Comparison of ENCODE assay signal across 16 cellular contexts in the genomic region with DNA sequence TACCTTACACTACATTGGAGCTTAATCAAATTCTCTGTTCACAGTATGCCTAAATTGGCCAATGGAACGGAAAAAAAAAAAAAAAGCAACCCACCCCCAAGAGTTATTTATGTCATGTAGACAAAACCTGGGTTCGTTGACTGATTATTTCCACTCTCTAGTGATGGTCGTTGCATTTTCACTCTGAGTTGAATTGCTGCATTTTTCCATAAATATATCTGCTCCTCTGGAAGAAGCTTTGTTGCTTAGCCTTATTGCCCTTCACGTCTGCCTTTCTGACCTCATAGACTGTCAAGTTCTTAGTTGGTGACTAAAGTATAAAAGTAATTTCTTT.
DNase-seq lines count a peak whose midpoint lies in the region; ATAC-seq, FAIRE-seq and TF ChIP-seq lines count a peak whose summit lies in the region.
"Had no signal": no experiment of that assay in that cellular context is flagged by ENCODE, and none has a peak within 500 bp of the region (broad histone marks: within the 10 kb centered on the region; RNA-seq: fewer than 3 reads in every experiment).

No MANE protein-coding gene starts in this region.

- ATAC-seq in HG02852 (IDR thresholded peaks at IDR 0.05; ENCODE audit: unreplicated experiment) (no peak), lower lobe of right lung (no peak)

- H3K79me2 ChIP-seq in OCI-LY1 (ENCODE audit: insufficient read depth, low read length) (no peaks in the 10 kb centered on the region), astrocyte (ENCODE audit: insufficient read depth, low read length) (no peaks in the 10 kb centered on the region)

- H3K27me3 ChIP-seq in OCI-LY1 (ENCODE audit: insufficient read depth, low read length): no peaks in the 10 kb centered on the region
- no peaks in the 10 kb centered on the region for H3K27me3 ChIP-seq in astrocyte (ENCODE audit: insufficient read depth, low read length)
- H3K27me3 ChIP-seq in lower lobe of right lung (ENCODE audit: low read depth): no peaks in the 10 kb centered on the region
- H3K27me3 ChIP-seq: pancreas, thyroid gland had no signal

- no peak for FAIRE-seq in astrocyte (lab: Jason Lieb, UNC)
- FAIRE-seq: pancreas, TTC549 had no signal

- H3K9me3 ChIP-seq in OCI-LY1 (ENCODE audit: low read length): no peaks in the 10 kb centered on the region
- no peaks in the 10 kb centered on the region for H3K9me3 ChIP-seq in astrocyte (ENCODE audit: insufficient read depth, low read depth, low read length)
- H3K9me3 ChIP-seq in lower lobe of right lung: no peaks in the 10 kb centered on the region
- H3K9me3 ChIP-seq: pancreas, thyroid gland had no signal

- H3K4me3 ChIP-seq in OCI-LY1 (ENCODE audit: low read depth, low read length, poor library complexity, severe bottlenecking): peak overlapping the region; percentile 43
- peak overlapping the region; percentile 24 for H3K4me3 ChIP-seq in astrocyte (ENCODE audit: insufficient read depth, low read depth, low read length)
- no peak overlapping the region for H3K4me3 ChIP-seq in lower lobe of right lung
- H3K4me3 ChIP-seq: cardiac muscle cell, pancreas, thyroid gland had no signal

- CTCF ChIA-PET in activated naive CD4-positive, alpha-beta T cell treated with anti-CD3 and anti-CD28 coated beads for 36 hours (lab: Charles Lee): interaction anchor here (0.7 to 1.4 kb wide), 3 partner anchors 9 to 274 kb away, joined by 3 to 7 read pairs (median 4); no protein-coding TSS in a partner anchor
- CTCF ChIA-PET in activated naive CD4-positive, alpha-beta T cell treated with anti-CD3 and anti-CD28 coated beads, Interleukin-2, amount 10 ng/mL, durations not matched to agents 7 days and 5 days (lab: Charles Lee): no interaction called here

- H4K20me1 ChIP-seq in OCI-LY1 (ENCODE audit: insufficient read depth, low read length) (no peaks in the 10 kb centered on the region), astrocyte (ENCODE audit: insufficient read depth, low read length) (no peaks in the 10 kb centered on the region)

- H3F3A ChIP-seq in OCI-LY1 (ENCODE audit: insufficient read depth, low read length): 0 out of 2 replicates have a peak, but pooled peaks cover 4% of the 10 kb centered on the region

- H3K27ac ChIP-seq in OCI-LY1 (ENCODE audit: low read depth, low read length, poor library complexity, severe bottlenecking): peak overlapping the region; percentile 92
- H3K27ac ChIP-seq in astrocyte (ENCODE audit: low read depth, low read length): peak overlapping the region; percentile 96
- H3K27ac ChIP-seq in lower lobe of right lung: no peak overlapping the region
- H3K27ac ChIP-seq: cardiac muscle cell, pancreas, thyroid gland had no signal

- no peaks in the 10 kb centered on the region for H3K36me3 Mint-ChIP-seq in activated naive CD4-positive, alpha-beta T cell treated with anti-CD3 and anti-CD28 coated beads for 36 hours (ENCODE audit: low read depth)
- H3K36me3 Mint-ChIP-seq in activated naive CD4-positive, alpha-beta T cell treated with anti-CD3 and anti-CD28 coated beads, Interleukin-2, amount 10 ng/mL, durations not matched to agents 7 days and 5 days: no peaks in the 10 kb centered on the region
- no peaks in the 10 kb centered on the region for H3K36me3 Mint-ChIP-seq in astrocyte (ENCODE audit: low read depth, unreplicated experiment)
- no peaks in the 10 kb centered on the region for H3K36me3 Mint-ChIP-seq in stimulated activated naive CD8-positive, alpha-beta T cell treated with anti-CD3 and anti-CD28 coated beads, Interleukin-15, Interleukin-2, amounts not matched to agents 100 ng/mL and 50 ng/mL, for 24 hours (ENCODE audit: low read depth)
- H3K36me3 Mint-ChIP-seq: mesothelial cell of epicardium had no signal

- no peaks in the 10 kb centered on the region for H3K9me2 ChIP-seq in OCI-LY1 (ENCODE audit: low read depth, low read length)

- peak; percentile 27 for DNase-seq in activated naive CD4-positive, alpha-beta T cell treated with anti-CD3 and anti-CD28 coated beads for 36 hours
- DNase-seq in activated naive CD4-positive, alpha-beta T cell treated with anti-CD3 and anti-CD28 coated beads, Interleukin-2, amount 10 ng/mL, durations not matched to agents 7 days and 5 days: no peak
- DNase-seq in astrocyte (ENCODE audit: low read depth) (peak; percentile 41), lower lobe of right lung (no peak), SW 1271 (lab: John Stamatoyannopoulos, UW) (no peak)
- DNase-seq: DMS79, MV-4-11, pancreas, SHP77, thyroid gland had no signal

- H3K36me3 ChIP-seq in OCI-LY1 (ENCODE audit: insufficient read depth, low read length) (no peaks in the 10 kb centered on the region), astrocyte (ENCODE audit: insufficient read depth, low read length) (no peaks in the 10 kb centered on the region), lower lobe of right lung (no peaks in the 10 kb centered on the region)
- H3K36me3 ChIP-seq: cardiac muscle cell, pancreas, thyroid gland had no signal

- H3K4me3 Mint-ChIP-seq in activated naive CD4-positive, alpha-beta T cell treated with anti-CD3 and anti-CD28 coated beads for 36 hours: peak overlapping the region; percentile 70
- no peak overlapping the region for H3K4me3 Mint-ChIP-seq in activated naive CD4-positive, alpha-beta T cell treated with anti-CD3 and anti-CD28 coated beads, Interleukin-2, amount 10 ng/mL, durations not matched to agents 7 days and 5 days
- no peak overlapping the region for H3K4me3 Mint-ChIP-seq in astrocyte (ENCODE audit: unreplicated experiment)
- H3K4me3 Mint-ChIP-seq in stimulated activated naive CD8-positive, alpha-beta T cell treated with anti-CD3 and anti-CD28 coated beads, Interleukin-15, Interleukin-2, amounts not matched to agents 100 ng/mL and 50 ng/mL, for 24 hours: peak overlapping the region; percentile 83
- H3K4me3 Mint-ChIP-seq: mesothelial cell of epicardium had no signal

- TF ChIP-seq CTCF in OCI-LY1 (IDR thresholded peaks at IDR 0.05; ENCODE audit: low read length): no peak
- TF ChIP-seq CTCF in astrocyte (IDR thresholded peaks at IDR 0.05; ENCODE audit: insufficient read depth, low read depth, low read length): no peak
- TF ChIP-seq CTCF in lower lobe of right lung (IDR thresholded peaks at IDR 0.05): no peak

- H3K9me3 Mint-ChIP-seq in activated naive CD4-positive, alpha-beta T cell treated with anti-CD3 and anti-CD28 coated beads for 36 hours: peaks cover 2% of the 10 kb centered on the region
- no peaks in the 10 kb centered on the region for H3K9me3 Mint-ChIP-seq in activated naive CD4-positive, alpha-beta T cell treated with anti-CD3 and anti-CD28 coated beads, Interleukin-2, amount 10 ng/mL, durations not matched to agents 7 days and 5 days
- H3K9me3 Mint-ChIP-seq in astrocyte (ENCODE audit: unreplicated experiment): peaks cover 2% of the 10 kb centered on the region
- no peaks in the 10 kb centered on the region for H3K9me3 Mint-ChIP-seq in stimulated activated naive CD8-positive, alpha-beta T cell treated with anti-CD3 and anti-CD28 coated beads, Interleukin-15, Interleukin-2, amounts not matched to agents 100 ng/mL and 50 ng/mL, for 24 hours
- H3K9me3 Mint-ChIP-seq: mesothelial cell of epicardium had no signal

- peak overlapping the region; percentile 95 for H3K27ac Mint-ChIP-seq in activated naive CD4-positive, alpha-beta T cell treated with anti-CD3 and anti-CD28 coated beads for 36 hours
- no peak overlapping the region for H3K27ac Mint-ChIP-seq in activated naive CD4-positive, alpha-beta T cell treated with anti-CD3 and anti-CD28 coated beads, Interleukin-2, amount 10 ng/mL, durations not matched to agents 7 days and 5 days
- H3K27ac Mint-ChIP-seq in astrocyte (ENCODE audit: unreplicated experiment): peak overlapping the region; percentile 91
- H3K27ac Mint-ChIP-seq in stimulated activated naive CD8-positive, alpha-beta T cell treated with anti-CD3 and anti-CD28 coated beads, Interleukin-15, Interleukin-2, amounts not matched to agents 100 ng/mL and 50 ng/mL, for 24 hours: peak overlapping the region; percentile 92
- H3K27ac Mint-ChIP-seq: mesothelial cell of epicardium had no signal

- H3K4me1 ChIP-seq in OCI-LY1 (ENCODE audit: insufficient read depth, low read length, severe bottlenecking) (peaks cover 50% of the 10 kb centered on the region), astrocyte (ENCODE audit: insufficient read depth, low read length) (peaks cover 38% of the 10 kb centered on the region), lower lobe of right lung (no peaks in the 10 kb centered on the region)
- H3K4me1 ChIP-seq: thyroid gland had no signal

- H3K27me3 Mint-ChIP-seq in activated naive CD4-positive, alpha-beta T cell treated with anti-CD3 and anti-CD28 coated beads for 36 hours (ENCODE audit: low read depth): no peaks in the 10 kb centered on the region
- H3K27me3 Mint-ChIP-seq in activated naive CD4-positive, alpha-beta T cell treated with anti-CD3 and anti-CD28 coated beads, Interleukin-2, amount 10 ng/mL, durations not matched to agents 7 days and 5 days: peaks cover 3% of the 10 kb centered on the region
- H3K27me3 Mint-ChIP-seq in astrocyte (ENCODE audit: low read depth, unreplicated experiment): no peaks in the 10 kb centered on the region
- H3K27me3 Mint-ChIP-seq in stimulated activated naive CD8-positive, alpha-beta T cell treated with anti-CD3 and anti-CD28 coated beads, Interleukin-15, Interleukin-2, amounts not matched to agents 100 ng/mL and 50 ng/mL, for 24 hours: no peaks in the 10 kb centered on the region

- intact Hi-C loops in activated naive CD4-positive, alpha-beta T cell treated with anti-CD3 and anti-CD28 coated beads for 36 hours (cut with micrococcal nuclease): loop anchor here (1.0 to 5.0 kb wide), 11 partner anchors 11 to 327 kb away; no protein-coding TSS in a partner anchor
- intact Hi-C loops in lower lobe of right lung (cut with DNase I): no loop called here

- H3K9ac ChIP-seq in OCI-LY1 (ENCODE audit: low read length): peak overlapping the region; percentile 58
- peak overlapping the region; percentile 65 for H3K9ac ChIP-seq in astrocyte (ENCODE audit: low read length)

- H3K4me2 ChIP-seq in OCI-LY1 (ENCODE audit: low read length): peak overlapping the region; percentile 74
- H3K4me2 ChIP-seq in astrocyte (ENCODE audit: low read length): peak overlapping the region; percentile 61

- peaks cover 35% of the 10 kb centered on the region for H3K4me1 Mint-ChIP-seq in activated naive CD4-positive, alpha-beta T cell treated with anti-CD3 and anti-CD28 coated beads for 36 hours (ENCODE audit: low read depth)
- H3K4me1 Mint-ChIP-seq in activated naive CD4-positive, alpha-beta T cell treated with anti-CD3 and anti-CD28 coated beads, Interleukin-2, amount 10 ng/mL, durations not matched to agents 7 days and 5 days: peaks cover 14% of the 10 kb centered on the region
- peaks cover 44% of the 10 kb centered on the region for H3K4me1 Mint-ChIP-seq in astrocyte (ENCODE audit: low read depth, unreplicated experiment)
- peaks cover 48% of the 10 kb centered on the region for H3K4me1 Mint-ChIP-seq in stimulated activated naive CD8-positive, alpha-beta T cell treated with anti-CD3 and anti-CD28 coated beads, Interleukin-15, Interleukin-2, amounts not matched to agents 100 ng/mL and 50 ng/mL, for 24 hours (ENCODE audit: low read depth)

- H2AFZ ChIP-seq in OCI-LY1 (ENCODE audit: low read length): no peak overlapping the region
- H2AFZ ChIP-seq in astrocyte (ENCODE audit: low read depth, low read length): no peak overlapping the region

Comparison
In these comparisons a context has a peak if more than half of its experiments do, and no peak if none do; other contexts are left out.
1. DNase-seq: peak in activated naive CD4-positive, alpha-beta T cell treated with anti-CD3 and anti-CD28 coated beads for 36 hours (single experiment) and astrocyte (single experiment); none in activated naive CD4-positive, alpha-beta T cell treated with anti-CD3 and anti-CD28 coated beads, Interleukin-2, amount 10 ng/mL, durations not matched to agents 7 days and 5 days (single experiment), lower lobe of right lung (single experiment) and SW 1271 (0 of 2).
2. H3K4me3 Mint-ChIP-seq: peak in activated naive CD4-positive, alpha-beta T cell treated with anti-CD3 and anti-CD28 coated beads for 36 hours (single experiment) and stimulated activated naive CD8-positive, alpha-beta T cell treated with anti-CD3 and anti-CD28 coated beads, Interleukin-15, Interleukin-2, amounts not matched to agents 100 ng/mL and 50 ng/mL, for 24 hours (single experiment); none in activated naive CD4-positive, alpha-beta T cell treated with anti-CD3 and anti-CD28 coated beads, Interleukin-2, amount 10 ng/mL, durations not matched to agents 7 days and 5 days (single experiment) and astrocyte (single experiment).